1 cellular context compared by ENCODE assay signal in genomic region chr11:2519517-2519878, GRCh38.
A peak's percentile ranks its signal among the peaks of the same experiment; 100 is the strongest.
TF ChIP-seq lines count a peak whose summit lies in the region.

No MANE protein-coding gene starts in this region.

TF ChIP-seq in K562, 482 proteins besides CTCF, POLR2A, EP300 and RAD21:
- no peak for TF ChIP-seq RBM17 (IDR thresholded peaks at IDR 0.05; ENCODE audit: borderline replicate concordance, low read depth, low read length)
- TF ChIP-seq, protein P1, sequence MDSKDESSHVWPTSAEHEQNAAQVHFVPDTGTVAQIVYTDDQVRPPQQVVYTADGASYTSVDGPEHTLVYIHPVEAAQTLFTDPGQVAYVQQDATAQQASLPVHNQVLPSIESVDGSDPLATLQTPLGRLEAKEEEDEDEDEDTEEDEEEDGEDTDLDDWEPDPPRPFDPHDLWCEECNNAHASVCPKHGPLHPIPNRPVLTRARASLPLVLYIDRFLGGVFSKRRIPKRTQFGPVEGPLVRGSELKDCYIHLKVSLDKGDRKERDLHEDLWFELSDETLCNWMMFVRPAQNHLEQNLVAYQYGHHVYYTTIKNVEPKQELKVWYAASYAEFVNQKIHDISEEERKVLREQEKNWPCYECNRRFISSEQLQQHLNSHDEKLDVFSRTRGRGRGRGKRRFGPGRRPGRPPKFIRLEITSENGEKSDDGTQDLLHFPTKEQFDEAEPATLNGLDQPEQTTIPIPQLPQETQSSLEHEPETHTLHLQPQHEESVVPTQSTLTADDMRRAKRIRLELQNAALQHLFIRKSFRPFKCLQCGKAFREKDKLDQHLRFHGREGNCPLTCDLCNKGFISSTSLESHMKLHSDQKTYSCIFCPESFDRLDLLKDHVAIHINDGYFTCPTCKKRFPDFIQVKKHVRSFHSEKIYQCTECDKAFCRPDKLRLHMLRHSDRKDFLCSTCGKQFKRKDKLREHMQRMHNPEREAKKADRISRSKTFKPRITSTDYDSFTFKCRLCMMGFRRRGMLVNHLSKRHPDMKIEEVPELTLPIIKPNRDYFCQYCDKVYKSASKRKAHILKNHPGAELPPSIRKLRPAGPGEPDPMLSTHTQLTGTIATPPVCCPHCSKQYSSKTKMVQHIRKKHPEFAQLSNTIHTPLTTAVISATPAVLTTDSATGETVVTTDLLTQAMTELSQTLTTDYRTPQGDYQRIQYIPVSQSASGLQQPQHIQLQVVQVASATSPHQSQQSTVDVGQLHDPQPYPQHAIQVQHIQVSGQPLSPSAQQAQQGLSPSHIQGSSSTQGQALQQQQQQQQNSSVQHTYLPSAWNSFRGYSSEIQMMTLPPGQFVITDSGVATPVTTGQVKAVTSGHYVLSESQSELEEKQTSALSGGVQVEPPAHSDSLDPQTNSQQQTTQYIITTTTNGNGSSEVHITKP (IDR thresholded peaks at IDR 0.05; ENCODE audit: partially characterized antibody): peak; percentile 90
